ENCODE assay signal across 8 cellular contexts in the genomic region with DNA sequence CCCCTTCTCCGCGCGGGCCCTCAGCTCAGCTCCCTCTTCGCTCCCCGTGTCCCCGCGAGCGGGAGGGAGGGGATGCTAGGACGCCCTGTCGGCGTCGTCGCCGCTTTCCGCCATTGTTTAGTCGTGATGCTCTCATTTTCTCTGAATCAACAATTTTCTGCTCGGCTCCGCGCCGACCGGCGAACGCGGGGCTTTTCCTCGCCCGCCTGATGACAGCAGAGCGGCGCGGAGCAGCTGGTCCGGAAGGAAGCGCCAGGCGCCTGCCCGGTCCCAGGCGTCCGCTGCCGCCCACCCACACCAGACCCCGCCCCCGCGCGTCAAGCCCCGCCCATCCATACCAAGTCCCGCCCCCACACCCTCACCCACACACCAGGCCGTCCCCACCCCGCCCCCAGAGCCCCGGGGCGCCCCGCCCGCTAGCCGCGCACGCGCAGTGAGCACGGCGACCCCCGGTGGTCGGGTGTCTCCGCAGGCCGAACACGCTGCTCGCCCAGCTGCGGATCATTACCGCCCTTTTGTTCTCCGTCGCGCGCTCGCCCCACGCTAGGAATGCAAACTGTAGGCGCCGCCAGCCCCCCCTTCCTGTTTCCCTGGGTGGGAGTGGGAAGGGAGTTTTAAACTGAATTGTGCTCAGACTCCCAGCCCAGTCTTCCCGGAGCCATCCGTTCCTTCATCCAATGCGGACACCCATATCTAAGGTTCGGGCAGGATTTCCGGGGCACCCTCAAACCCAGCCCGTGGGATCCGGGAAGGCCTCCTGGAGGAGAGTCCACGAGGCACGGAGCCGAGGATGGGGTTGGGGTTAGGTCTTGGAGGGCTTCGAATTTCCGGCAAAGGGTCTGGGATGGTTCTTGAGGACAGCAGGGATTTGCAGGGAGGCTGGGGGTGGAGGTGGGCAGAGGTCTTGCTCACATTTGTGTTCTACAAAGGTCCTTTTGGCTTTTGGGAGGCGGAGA. TPM values are rescaled to one million over a fixed set of nuclear protein-coding genes. Genes with fewer than 3 reads are reported as not detected.
DNase-seq lines count a peak whose midpoint lies in the region; ATAC-seq and TF ChIP-seq lines count a peak whose summit lies in the region.

No MANE protein-coding gene starts in this region.

- H2BK15ac ChIP-seq in H9 (ENCODE audit: low read depth, low read length): no peak overlapping the region

- no peaks in the 10 kb centered on the region for H4K20me1 ChIP-seq in H9 (ENCODE audit: control insufficient read depth, insufficient read depth, insufficient read length)

- no CpG with 5 or more reads among the region's 83 CpGs for WGBS in H9 (ENCODE audit: extremely low coverage, insufficient read length, low lambda C conversion rate)
- WGBS in heart left ventricle, 4 donors: 4 to 11% (median 6%) methylated on average over 43 to 83 of the region's 83 CpGs

- H3T11ph ChIP-seq in H9 (ENCODE audit: low read length): no peak overlapping the region

- peak overlapping the region; percentile 55 for H2BK12ac ChIP-seq in H9 (ENCODE audit: insufficient read length, low read depth, low read length)

- peaks cover 0 to 6% of the 10 kb centered on the region in 2 experiments; a peak in 2 of 5 replicates for H3K9me3 Mint-ChIP-seq in H9
- no peaks in the 10 kb centered on the region for H3K9me3 Mint-ChIP-seq in activated naive CD4-positive, alpha-beta T cell treated with anti-CD3 and anti-CD28 coated beads, Interleukin-2, amount 50 U/mL, for 24 hours
- H3K9me3 Mint-ChIP-seq in type B pancreatic cell: no peaks in the 10 kb centered on the region

- ATAC-seq in heart left ventricle (peak in 3 of 4 donors; percentile 72 to 76 (median 72)), HG02759 (IDR thresholded peaks at IDR 0.05; ENCODE audit: unreplicated experiment) (no peak)

- TF ChIP-seq POLR2A in heart left ventricle (IDR thresholded peaks at IDR 0.05): no peak

- no peak overlapping the region for H4K5ac ChIP-seq in H9 (ENCODE audit: insufficient read length, low read depth, low read length)

- intact Hi-C loops in heart left ventricle (cut with DNase I) (no loop called here), posterior vena cava (cut with DNase I) (no loop called here)

- H3K4ac ChIP-seq in H9 (ENCODE audit: low read depth, low read length): no peak overlapping the region

- H3K27me3 Mint-ChIP-seq in H9 (ENCODE audit: low read depth): peaks cover 80% of the 10 kb centered on the region
- peaks cover 38% of the 10 kb centered on the region for H3K27me3 Mint-ChIP-seq in activated naive CD4-positive, alpha-beta T cell treated with anti-CD3 and anti-CD28 coated beads, Interleukin-2, amount 50 U/mL, for 24 hours
- peaks cover 75% of the 10 kb centered on the region for H3K27me3 Mint-ChIP-seq in type B pancreatic cell

- peak overlapping the region; percentile 26 for H3K9ac ChIP-seq in H9 (ENCODE audit: extremely low read depth, insufficient read length, low read length)

- H2BK120ac ChIP-seq in H9 (ENCODE audit: low read depth, low read length, poor library complexity, severe bottlenecking): no peak overlapping the region

- H3K4me1 Mint-ChIP-seq in H9 (peaks cover 17 to 30% of the 10 kb centered on the region in 2 experiments), type B pancreatic cell (ENCODE audit: unreplicated experiment) (peaks cover 4% of the 10 kb centered on the region)
- H3K4me1 Mint-ChIP-seq in activated naive CD4-positive, alpha-beta T cell treated with anti-CD3 and anti-CD28 coated beads, Interleukin-2, amount 50 U/mL, for 24 hours: peaks cover 6% of the 10 kb centered on the region

- no peak overlapping the region for H2BK20ac ChIP-seq in H9 (ENCODE audit: low read depth, low read length, poor library complexity, severe bottlenecking)

- H3K4me3 Mint-ChIP-seq in H9: peak overlapping the region; percentile 79 to 84
- peak overlapping the region; percentile 82 for H3K4me3 Mint-ChIP-seq in activated naive CD4-positive, alpha-beta T cell treated with anti-CD3 and anti-CD28 coated beads, Interleukin-2, amount 50 U/mL, for 24 hours
- peak overlapping the region; percentile 88 for H3K4me3 Mint-ChIP-seq in type B pancreatic cell

- no peak overlapping the region for H3K27ac ChIP-seq in H9 (ENCODE audit: insufficient read length, low read depth, low read length)
- H3K27ac ChIP-seq in heart left ventricle: no peak overlapping the region

- no peak overlapping the region for H2BK5ac ChIP-seq in H9 (ENCODE audit: insufficient read length, low read length)

- H3K9me3 ChIP-seq in H9 (ENCODE audit: control insufficient read depth, low read depth, low read length) (no peaks in the 10 kb centered on the region), heart left ventricle (no peaks in the 10 kb centered on the region)

- H3K23ac ChIP-seq in H9 (ENCODE audit: insufficient read length, low read depth, low read length): no peak overlapping the region

- H3K27me3 ChIP-seq in H9 (ENCODE audit: insufficient read depth, low read length): no peaks in the 10 kb centered on the region; the same call in 1 of the 2 replicates
- peaks cover 5 to 63% (median 34%) of the 10 kb centered on the region in 9 donors for H3K27me3 ChIP-seq in heart left ventricle

- no peak overlapping the region; a peak in 1 of 7 replicates for H3K27ac Mint-ChIP-seq in H9
- H3K27ac Mint-ChIP-seq in activated naive CD4-positive, alpha-beta T cell treated with anti-CD3 and anti-CD28 coated beads, Interleukin-2, amount 50 U/mL, for 24 hours: no peak overlapping the region
- no peak overlapping the region for H3K27ac Mint-ChIP-seq in type B pancreatic cell

- no peak overlapping the region for H2AFZ ChIP-seq in H9 (ENCODE audit: low read length)

- H3K4me3 ChIP-seq in heart left ventricle: peak overlapping the region; percentile 31 to 61 (median 48)

- peak overlapping the region; percentile 90 for H3K4me2 ChIP-seq in H9 (ENCODE audit: insufficient read depth, insufficient read length, low read length)

- TF ChIP-seq CTCF in H9 (conservative IDR thresholded peaks at IDR 0.05) (no peak), heart left ventricle (IDR thresholded peaks at IDR 0.05) (no peak), type B pancreatic cell (conservative IDR thresholded peaks at IDR 0.05) (no peak)

- H3K4me1 ChIP-seq in H9 (ENCODE audit: insufficient read depth, low read length) (peaks cover 4% of the 10 kb centered on the region; the same call in 1 of the 2 replicates), heart left ventricle (peaks cover 0 to 14% (median 9%) of the 10 kb centered on the region in 12 donors)

- no peak overlapping the region for H2AK5ac ChIP-seq in H9 (ENCODE audit: insufficient read length, low read length)

- no peak overlapping the region for H4K91ac ChIP-seq in H9 (ENCODE audit: insufficient read length, low read depth, low read length)

- peak; percentile 35 for DNase-seq in CD1c-positive myeloid dendritic cell (ENCODE audit: extremely low spot score)
- peak; percentile 92 for DNase-seq in H9
- DNase-seq in RPMI7951 (ENCODE audit: low read depth): peak; percentile 60
- DNase-seq in heart left ventricle: peak in 1 of 5 donors; percentile 25
- DNase-seq in posterior vena cava (ENCODE audit: low spot score): peak; percentile 76
- DNase-seq in type B pancreatic cell (ENCODE audit: extremely low spot score, unreplicated experiment): peak; percentile 83

- H3K18ac ChIP-seq in H9 (ENCODE audit: insufficient read length, low read depth, low read length): peak overlapping the region; percentile 25

- H3K23me2 ChIP-seq in H9 (ENCODE audit: insufficient read length, low read depth, low read length, poor library complexity, severe bottlenecking): peaks cover 10% of the 10 kb centered on the region

- H3K79me1 ChIP-seq in H9 (ENCODE audit: insufficient read depth, low read depth, low read length, poor library complexity, severe bottlenecking): no peaks in the 10 kb centered on the region

- peak overlapping the region; percentile 24; the same call in 1 of the 2 replicates for H3K14ac ChIP-seq in H9 (ENCODE audit: insufficient read depth, low read length)

- H3K36me3 ChIP-seq in heart left ventricle: no peaks in the 10 kb centered on the region

- no peaks in the 10 kb centered on the region; a peak in 1 of 7 replicates for H3K36me3 Mint-ChIP-seq in H9 (ENCODE audit: insufficient read depth in 1 of 3, low read depth in 3 of 3)
- H3K36me3 Mint-ChIP-seq in activated naive CD4-positive, alpha-beta T cell treated with anti-CD3 and anti-CD28 coated beads, Interleukin-2, amount 50 U/mL, for 24 hours: no peaks in the 10 kb centered on the region
- no peaks in the 10 kb centered on the region for H3K36me3 Mint-ChIP-seq in type B pancreatic cell

- no peak overlapping the region for H3K56ac ChIP-seq in H9 (ENCODE audit: insufficient read length, low read depth, low read length)

- H4K8ac ChIP-seq in H9 (replicated peaks; ENCODE audit: insufficient read length, low read depth, low read length): no peak overlapping the region

- no peaks in the 10 kb centered on the region for H3K79me2 ChIP-seq in H9 (ENCODE audit: insufficient read depth, low read length)

RNA-seq across cellular contexts. Expression of gene SLC32A1, which starts 49.8 kb away (rescaled TPM):
- 0.24 and 0.33 TPM in 2 replicates for total RNA-seq in H9 (2021)
- total RNA-seq in RPMI7951 (2014; rRNA removed; shearing (Covaris generic)): not detected in 2 replicates
- total RNA-seq in heart left ventricle: not detected
- polyA plus RNA-seq in heart left ventricle: not detected
- total RNA-seq in posterior vena cava: not detected
- total RNA-seq in type B pancreatic cell (ENCODE audit: low replicate concordance): not detected in 2 replicates
